1 cellular context compared by ENCODE assay signal in genomic region chr1:85321237-85321964, GRCh38.
TF ChIP-seq lines count a peak whose summit lies in the region.

No MANE protein-coding gene starts in this region.

TF ChIP-seq in GM12878, 131 proteins besides CTCF, POLR2A, EP300 and RAD21 (continued from another document):
- TF ChIP-seq ZBTB33 (IDR thresholded peaks at IDR 0.05) (no peak), RUNX3 (IDR thresholded peaks at IDR 0.05; ENCODE audit: low read length) (peak; percentile 84), ZSCAN29 (IDR thresholded peaks at IDR 0.05) (no peak), RBBP5 (conservative IDR thresholded peaks at IDR 0.05) (no peak), SIX5 (IDR thresholded peaks at IDR 0.05; ENCODE audit: low read depth, low read length, severe bottlenecking) (no peak), ZNF207 (IDR thresholded peaks at IDR 0.05; ENCODE audit: borderline replicate concordance) (no peak), IKZF1 (conservative IDR thresholded peaks at IDR 0.05) (peak; percentile 22; the same call in 1 of the 2 replicates), ZNF622 (IDR thresholded peaks at IDR 0.05) (no peak), MEF2B (IDR thresholded peaks at IDR 0.05; ENCODE audit: partially characterized antibody, poor library complexity, severe bottlenecking) (no peak), BCL3 (IDR thresholded peaks at IDR 0.05; ENCODE audit: borderline replicate concordance, insufficient read depth, low read depth, low read length, poor library complexity, severe bottlenecking) (no peak), ZNF217 (IDR thresholded peaks at IDR 0.05) (no peak), MTA2 (IDR thresholded peaks at IDR 0.05; ENCODE audit: low read depth) (no peak), KLF5 (IDR thresholded peaks at IDR 0.05; ENCODE audit: partially characterized antibody) (no peak), NR2F1 (conservative IDR thresholded peaks at IDR 0.05) (peak; percentile 66; the same call in 1 of the 2 replicates), STAT1 (conservative IDR thresholded peaks at IDR 0.05) (no peak), POLR2AphosphoS5 (IDR thresholded peaks at IDR 0.05; ENCODE audit: low read length) (no peak), HDAC6 (IDR thresholded peaks at IDR 0.05; ENCODE audit: unreplicated experiment) (no peak), SMAD5 (IDR thresholded peaks at IDR 0.05; ENCODE audit: low read depth) (no peak)
- TF ChIP-seq, protein P1, sequence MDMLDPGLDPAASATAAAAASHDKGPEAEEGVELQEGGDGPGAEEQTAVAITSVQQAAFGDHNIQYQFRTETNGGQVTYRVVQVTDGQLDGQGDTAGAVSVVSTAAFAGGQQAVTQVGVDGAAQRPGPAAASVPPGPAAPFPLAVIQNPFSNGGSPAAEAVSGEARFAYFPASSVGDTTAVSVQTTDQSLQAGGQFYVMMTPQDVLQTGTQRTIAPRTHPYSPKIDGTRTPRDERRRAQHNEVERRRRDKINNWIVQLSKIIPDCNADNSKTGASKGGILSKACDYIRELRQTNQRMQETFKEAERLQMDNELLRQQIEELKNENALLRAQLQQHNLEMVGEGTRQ (IDR thresholded peaks at IDR 0.05; ENCODE audit: borderline replicate concordance, low read depth, low read length) = no peak
- TF ChIP-seq, protein P2, sequence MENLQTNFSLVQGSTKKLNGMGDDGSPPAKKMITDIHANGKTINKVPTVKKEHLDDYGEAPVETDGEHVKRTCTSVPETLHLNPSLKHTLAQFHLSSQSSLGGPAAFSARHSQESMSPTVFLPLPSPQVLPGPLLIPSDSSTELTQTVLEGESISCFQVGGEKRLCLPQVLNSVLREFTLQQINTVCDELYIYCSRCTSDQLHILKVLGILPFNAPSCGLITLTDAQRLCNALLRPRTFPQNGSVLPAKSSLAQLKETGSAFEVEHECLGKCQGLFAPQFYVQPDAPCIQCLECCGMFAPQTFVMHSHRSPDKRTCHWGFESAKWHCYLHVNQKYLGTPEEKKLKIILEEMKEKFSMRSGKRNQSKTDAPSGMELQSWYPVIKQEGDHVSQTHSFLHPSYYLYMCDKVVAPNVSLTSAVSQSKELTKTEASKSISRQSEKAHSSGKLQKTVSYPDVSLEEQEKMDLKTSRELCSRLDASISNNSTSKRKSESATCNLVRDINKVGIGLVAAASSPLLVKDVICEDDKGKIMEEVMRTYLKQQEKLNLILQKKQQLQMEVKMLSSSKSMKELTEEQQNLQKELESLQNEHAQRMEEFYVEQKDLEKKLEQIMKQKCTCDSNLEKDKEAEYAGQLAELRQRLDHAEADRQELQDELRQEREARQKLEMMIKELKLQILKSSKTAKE (IDR thresholded peaks at IDR 0.05; ENCODE audit: low read depth, poor library complexity, severe bottlenecking) = no peak
